Comparison of ENCODE assay signal across 17 cellular contexts in the genomic region with DNA sequence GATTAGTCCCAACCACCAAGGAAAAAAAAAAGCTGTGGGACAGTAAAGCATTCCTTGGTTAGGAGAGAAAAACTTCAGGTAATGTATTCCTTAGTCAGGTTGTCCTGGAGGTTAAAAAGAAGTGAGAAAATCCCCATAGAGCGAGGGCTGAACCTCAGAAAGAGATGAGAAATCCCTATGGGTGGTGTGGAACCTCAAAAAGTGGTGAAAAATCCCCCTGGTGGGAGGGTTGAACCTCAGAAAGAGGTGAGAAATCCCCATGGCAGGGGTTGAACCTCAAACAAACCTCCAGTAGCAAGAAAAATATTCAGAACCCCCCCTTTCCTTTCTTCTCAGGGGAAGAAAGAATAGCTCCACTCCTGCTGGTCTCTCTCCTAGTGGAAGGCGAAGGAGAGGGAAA.
DNase-seq lines count a peak whose midpoint lies in the region; ATAC-seq, FAIRE-seq and TF ChIP-seq lines count a peak whose summit lies in the region.
"Had no signal": no experiment of that assay in that cellular context is flagged by ENCODE, and none has a peak within 500 bp of the region (broad histone marks: within the 10 kb centered on the region; RNA-seq: fewer than 3 reads in every experiment).

No MANE protein-coding gene starts in this region.

- H3K4ac ChIP-seq in H1 (replicated peaks; ENCODE audit: insufficient read length, low read depth, low read length) = no peak overlapping the region
- H3K4ac ChIP-seq in mesendoderm (ENCODE audit: low read depth, low read length) = no peak overlapping the region

- no peaks in the 10 kb centered on the region for H3K27me3 ChIP-seq in H1 (replicated peaks in 1 of 4; ENCODE audit: control insufficient read depth in 3 of 4, extremely low read depth in 1 of 4, insufficient read depth in 3 of 4, low read length in 3 of 4)
- H3K27me3 ChIP-seq in mesendoderm (ENCODE audit: insufficient read depth, low read length, poor library complexity) = no peaks in the 10 kb centered on the region
- H3K27me3 ChIP-seq: BLaER1 had no signal

- H2AFZ ChIP-seq in H1 (ENCODE audit: low read length) = peak overlapping the region; percentile 88; the same call in 1 of the 2 replicates

- H3K18ac ChIP-seq in H1 (ENCODE audit: extremely low read depth, low read length) (no peak overlapping the region), mesendoderm (ENCODE audit: low read length) (peak overlapping the region; percentile 75)

- H4K91ac ChIP-seq in H1 (replicated peaks; ENCODE audit: insufficient read length, low read length) = no peak overlapping the region

- CTCF ChIA-PET in H1 (lab: Charles Lee; ENCODE audit: partially characterized antibody) = no interaction called here

- ATAC-seq in GM19035 (IDR thresholded peaks at IDR 0.05; ENCODE audit: unreplicated experiment) (peak; percentile 52), HG02610 (IDR thresholded peaks at IDR 0.05; ENCODE audit: unreplicated experiment) (peak; percentile 78), HG03460 (IDR thresholded peaks at IDR 0.05; ENCODE audit: unreplicated experiment) (no peak), HG03159 (IDR thresholded peaks at IDR 0.05; ENCODE audit: unreplicated experiment) (no peak)

- H2BK5ac ChIP-seq in H1 (ENCODE audit: low read depth, low read length) = no peak overlapping the region
- H2BK5ac ChIP-seq in mesendoderm (ENCODE audit: low read length) = no peak overlapping the region

- H3K56ac ChIP-seq in H1 (replicated peaks; ENCODE audit: insufficient read length, low read depth, low read length) (no peak overlapping the region), mesendoderm (ENCODE audit: low read length) (peak overlapping the region; percentile 76)

- H3K4me3 ChIP-seq in H1 (ENCODE audit: extremely low read depth in 1 of 4, insufficient read depth in 2 of 4, low read depth in 3 of 4, low read length in 4 of 4) = no peak overlapping the region
- no peak overlapping the region for H3K4me3 ChIP-seq in mesendoderm (ENCODE audit: low read length)
- H3K4me3 ChIP-seq: BLaER1, HAP-1 had no signal

- H4K5ac ChIP-seq in H1 (ENCODE audit: insufficient read length, low read depth, low read length) = no peak overlapping the region
- H4K5ac ChIP-seq in mesendoderm (ENCODE audit: low read length) = no peak overlapping the region

- H3K79me2 ChIP-seq in H1 (ENCODE audit: control insufficient read depth in 1 of 2, insufficient read depth in 2 of 2, low read length in 2 of 2) (no peaks in the 10 kb centered on the region), mesendoderm (ENCODE audit: control insufficient read depth, insufficient read depth, low read length) (no peaks in the 10 kb centered on the region)

- no peak for TF ChIP-seq EP300 in H1 (IDR thresholded peaks at IDR 0.05; ENCODE audit: borderline replicate concordance in 1 of 2, low read depth in 2 of 2, low read length in 2 of 2)

- peaks cover 0 to 2% (median 0%) of the 10 kb centered on the region in 4 experiments; a peak in 3 of 7 replicates for H3K4me1 ChIP-seq in H1 (replicated peaks in 1 of 4; ENCODE audit: control insufficient read depth in 3 of 4, insufficient read depth in 4 of 4, low read length in 3 of 4)
- no peaks in the 10 kb centered on the region for H3K4me1 ChIP-seq in mesendoderm (ENCODE audit: control insufficient read depth, low read depth, low read length)
- H3K4me1 ChIP-seq: BLaER1, HAP-1 had no signal

- no peak overlapping the region for H2BK120ac ChIP-seq in H1 (replicated peaks; ENCODE audit: low read depth, low read length)
- H2BK120ac ChIP-seq in mesendoderm (ENCODE audit: low read depth, low read length) = no peak overlapping the region

- no peak overlapping the region for H3K27ac ChIP-seq in H1 (ENCODE audit: low read depth, low read length)
- H3K27ac ChIP-seq in mesendoderm (ENCODE audit: low read depth, low read length) = peak overlapping the region; percentile 86
- H3K27ac ChIP-seq: BLaER1, KMS-11 had no signal

- H3K14ac ChIP-seq in H1 (ENCODE audit: insufficient read length) = no peak overlapping the region

- H2BK20ac ChIP-seq in H1 (ENCODE audit: low read length) = no peak overlapping the region

- H2BK12ac ChIP-seq in H1 (ENCODE audit: low read depth, low read length) = no peak overlapping the region

- DNase-seq in H1 (ENCODE audit: low read depth in 1 of 2, low spot score in 2 of 2) (no peak), mesendoderm (peak; percentile 12), SKM-1 treated with dmso at 0.1 percent for 144 hours (lab: John Stamatoyannopoulos, UW; ENCODE audit: unreplicated experiment) (no peak)
- DNase-seq in stimulated activated CD4-positive, alpha-beta T cell treated with anti-CD3 and anti-CD28 coated beads, Interleukin-4, amount 100 ng/mL, for 4 hours = no peak
- DNase-seq: 8988T; CD4-positive, alpha-beta memory T cell; DMS153; DMS79; GDM1 had no signal

- H3K79me1 ChIP-seq in H1 (ENCODE audit: low read depth, low read length) (no peaks in the 10 kb centered on the region), mesendoderm (ENCODE audit: low read length) (no peaks in the 10 kb centered on the region)

- H3K9ac ChIP-seq in H1 (replicated peaks in 1 of 4; ENCODE audit: extremely low read depth in 1 of 4, low read depth in 3 of 4, low read length in 3 of 4) (no peak overlapping the region), mesendoderm (ENCODE audit: low read length) (no peak overlapping the region)
- H3K9ac ChIP-seq: BLaER1, KMS-11 had no signal

- no peak overlapping the region for H2AK5ac ChIP-seq in H1 (ENCODE audit: low read depth, low read length)
- no peak overlapping the region for H2AK5ac ChIP-seq in mesendoderm (ENCODE audit: low read length)

- H2BK15ac ChIP-seq in H1 (ENCODE audit: low read length) = no peak overlapping the region
- H2BK15ac ChIP-seq in mesendoderm (replicated peaks; ENCODE audit: low read depth) = no peak overlapping the region

- H4K20me1 ChIP-seq in H1 (replicated peaks in 1 of 2; ENCODE audit: control insufficient read depth in 1 of 2, insufficient read depth in 2 of 2, low read length in 2 of 2) = no peaks in the 10 kb centered on the region
- H4K20me1 ChIP-seq: BLaER1 had no signal

- H3K4me2 ChIP-seq in H1 (ENCODE audit: insufficient read depth in 1 of 2, low read depth in 2 of 2, low read length in 2 of 2) = peak overlapping the region in 1 of 2 experiments; percentile 37; a peak in 2 of 4 replicates
- H3K4me2 ChIP-seq in mesendoderm (ENCODE audit: low read length) = no peak overlapping the region
- H3K4me2 ChIP-seq: BLaER1, KMS-11 had no signal

- no peaks in the 10 kb centered on the region for H3K23me2 ChIP-seq in H1 (ENCODE audit: low read depth, low read length)

- no peak for TF ChIP-seq POLR2A in H1 (IDR thresholded peaks at IDR 0.05; ENCODE audit: control extremely low read depth in 1 of 2, low read depth in 2 of 2, low read length in 2 of 2)

- H3K23ac ChIP-seq in H1 (ENCODE audit: insufficient read length) (no peak overlapping the region), mesendoderm (ENCODE audit: low read length) (no peak overlapping the region)

- no peaks in the 10 kb centered on the region for H3K9me3 ChIP-seq in H1 (ENCODE audit: insufficient read depth in 2 of 2, low read depth in 1 of 2, low read length in 1 of 2)
- H3K9me3 ChIP-seq: BLaER1, HAP-1 had no signal

- no peaks in the 10 kb centered on the region for H3K36me3 ChIP-seq in H1 (ENCODE audit: control insufficient read depth in 2 of 4, insufficient read depth in 4 of 4, low read length in 3 of 4)
- H3K36me3 ChIP-seq in mesendoderm (ENCODE audit: control insufficient read depth, insufficient read depth, low read length) = no peaks in the 10 kb centered on the region
- H3K36me3 ChIP-seq: BLaER1, HAP-1 had no signal

- 60% methylated on average over 1 of the region's 2 CpGs; no CpG with 5 or more reads in 1 of the 2 experiments for WGBS in H1 (ENCODE audit: extremely low coverage in 1 of 2, insufficient coverage in 1 of 2, insufficient read length in 1 of 2, insufficient replicate concordance in 2 of 2, low coverage in 1 of 2, low lambda C conversion rate in 2 of 2, missing lambda C conversion rate in 1 of 2), 2 experiments
- WGBS in mesendoderm (ENCODE audit: extremely low coverage, insufficient coverage, low lambda C conversion rate) = no CpG with 5 or more reads among the region's 2 CpGs

- POLR2A ChIA-PET in H1 (lab: Charles Lee; ENCODE audit: partially characterized antibody) = no interaction called here

- no peak for FAIRE-seq in H1 (lab: Jason Lieb, UNC)
- FAIRE-seq: GM19239 had no signal

- TF ChIP-seq CTCF in H1 (IDR thresholded peaks at IDR 0.05; ENCODE audit: control extremely low read depth in 1 of 3, insufficient read depth in 1 of 3, low read depth in 1 of 3, low read length in 3 of 3) = no peak

- H4K8ac ChIP-seq in H1 (ENCODE audit: extremely low read depth, insufficient read depth, low read length) = no peak overlapping the region
- no peak overlapping the region for H4K8ac ChIP-seq in mesendoderm (ENCODE audit: low read depth, low read length)

- TF ChIP-seq RAD21 in H1 (IDR thresholded peaks at IDR 0.05 in 1 of 2, conservative IDR thresholded peaks at IDR 0.05 in 1 of 2; ENCODE audit: low read depth in 2 of 2, low read length in 2 of 2) = no peak

TF ChIP-seq in H1, 55 proteins besides CTCF, POLR2A, EP300 and RAD21 (continues in another document):
- TF ChIP-seq PHF8 (conservative IDR thresholded peaks at IDR 0.05; ENCODE audit: low read depth, low read length) (no peak), SP4 (IDR thresholded peaks at IDR 0.05; ENCODE audit: low read length) (no peak), BCL11A (IDR thresholded peaks at IDR 0.05; ENCODE audit: low read depth in 2 of 2, low read length in 2 of 2) (no peak), MAFK (IDR thresholded peaks at IDR 0.05; ENCODE audit: low read depth, low read length) (no peak), BRCA1 (IDR thresholded peaks at IDR 0.05; ENCODE audit: low read depth, low read length) (no peak), TAF7 (optimal IDR thresholded peaks at IDR 0.05; ENCODE audit: borderline replicate concordance, low read depth, low read length) (no peak), GTF2F1 (IDR thresholded peaks at IDR 0.05; ENCODE audit: borderline replicate concordance, low read depth, low read length) (no peak), ZNF274 (IDR thresholded peaks at IDR 0.05; ENCODE audit: borderline replicate concordance, extremely low read depth, low read length) (no peak), USF2 (IDR thresholded peaks at IDR 0.05; ENCODE audit: low read length) (no peak), POU5F1 (IDR thresholded peaks at IDR 0.05; ENCODE audit: low read depth, low read length) (no peak)
- TF ChIP-seq, protein P1, sequence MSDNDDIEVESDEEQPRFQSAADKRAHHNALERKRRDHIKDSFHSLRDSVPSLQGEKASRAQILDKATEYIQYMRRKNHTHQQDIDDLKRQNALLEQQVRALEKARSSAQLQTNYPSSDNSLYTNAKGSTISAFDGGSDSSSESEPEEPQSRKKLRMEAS (IDR thresholded peaks at IDR 0.05) = no peak

Comparison
In these comparisons a context has a peak if more than half of its experiments do, and no peak if none do; other contexts are left out.
1. ATAC-seq: peak in GM19035 (single experiment) and HG02610 (single experiment); none in HG03460 (single experiment) and HG03159 (single experiment).